In genomic region chr2:218981390-218982311, GRCh38 we compare ENCODE assay signal across 8 cellular contexts. TPM values are rescaled to one million over a fixed set of nuclear protein-coding genes. Genes with fewer than 3 reads are reported as not detected.
DNase-seq lines count a peak whose midpoint lies in the region; ATAC-seq and TF ChIP-seq lines count a peak whose summit lies in the region.

No MANE protein-coding gene starts in this region.

- TF ChIP-seq CTCF in thoracic aorta (IDR thresholded peaks at IDR 0.05), result no peak

- H3K27me3 ChIP-seq in ACC112 (ENCODE audit: insufficient read depth, low read length) (peaks cover 82% of the 10 kb centered on the region), HUES6 (ENCODE audit: control insufficient read depth, insufficient read depth, low read length) (peaks cover 97% of the 10 kb centered on the region), thoracic aorta (replicated peaks; ENCODE audit: insufficient read depth) (peaks cover 20% of the 10 kb centered on the region), MG63 (peaks cover 45% of the 10 kb centered on the region)

- ATAC-seq in activated naive CD4-positive, alpha-beta T cell treated with anti-CD3 and anti-CD28 coated beads, Interleukin-2, amount 50 U/mL, for 72 hours, result peak; percentile 16 to 37
- ATAC-seq in left lobe of liver (peak; percentile 63), thoracic aorta (ENCODE audit: insufficient number of reproducible peaks, low FRiP score, low read depth) (no peak), GM21619 (IDR thresholded peaks at IDR 0.05; ENCODE audit: unreplicated experiment) (no peak)

- no peaks in the 10 kb centered on the region for H3K79me2 ChIP-seq in ACC112 (ENCODE audit: control insufficient read depth, insufficient read depth, low read length, unreplicated experiment)

- H3K27ac Mint-ChIP-seq in activated naive CD4-positive, alpha-beta T cell treated with anti-CD3 and anti-CD28 coated beads, Interleukin-2, amount 50 U/mL, for 72 hours, result no peak overlapping the region

- H3K4me1 ChIP-seq in ACC112 (ENCODE audit: control insufficient read depth, insufficient read depth, low read length, unreplicated experiment) (no peaks in the 10 kb centered on the region), HUES6 (ENCODE audit: control insufficient read depth, insufficient read depth, low read length) (peaks cover 29% of the 10 kb centered on the region), thoracic aorta (ENCODE audit: control insufficient read depth in 1 of 2, low read depth in 2 of 2) (peaks cover 20 to 37% of the 10 kb centered on the region in 2 donors)

- peaks cover 0 to 6% of the 10 kb centered on the region in 2 donors for H3K36me3 Mint-ChIP-seq in activated naive CD4-positive, alpha-beta T cell treated with anti-CD3 and anti-CD28 coated beads, Interleukin-2, amount 50 U/mL, for 72 hours

- H3K36me3 ChIP-seq in ACC112 (ENCODE audit: insufficient read depth, low read length), result no peaks in the 10 kb centered on the region
- no peaks in the 10 kb centered on the region for H3K36me3 ChIP-seq in HUES6 (ENCODE audit: control insufficient read depth, insufficient read depth, low read length)
- no peaks in the 10 kb centered on the region for H3K36me3 ChIP-seq in thoracic aorta
- H3K36me3 ChIP-seq in MG63, result no peaks in the 10 kb centered on the region

- H3K9me3 Mint-ChIP-seq in activated naive CD4-positive, alpha-beta T cell treated with anti-CD3 and anti-CD28 coated beads, Interleukin-2, amount 50 U/mL, for 72 hours, result no peaks in the 10 kb centered on the region

- H3K9ac ChIP-seq in HUES6 (ENCODE audit: low read length), result no peak overlapping the region

- H3K27ac ChIP-seq in ACC112 (ENCODE audit: low read depth, low read length) (no peak overlapping the region), HUES6 (ENCODE audit: low read depth, low read length) (no peak overlapping the region), thoracic aorta (peak overlapping the region in 1 of 2 donors; percentile 34)

- peak overlapping the region; percentile 56 for H3K4me3 ChIP-seq in ACC112 (ENCODE audit: low read depth, low read length)
- H3K4me3 ChIP-seq in HUES6 (ENCODE audit: low read depth, low read length), result peak overlapping the region; percentile 56
- peak overlapping the region; percentile 68 for H3K4me3 ChIP-seq in thoracic aorta
- H3K4me3 ChIP-seq in MG63, result no peak overlapping the region

- peak in 1 of 2 donors; percentile 47 for DNase-seq in activated naive CD4-positive, alpha-beta T cell treated with anti-CD3 and anti-CD28 coated beads, Interleukin-2, amount 50 U/mL, for 72 hours (ENCODE audit: low spot score in 2 of 2)
- DNase-seq in left lobe of liver (ENCODE audit: low spot score) (no peak), thoracic aorta (ENCODE audit: low spot score) (no peak), MG63 (no peak), foreskin melanocyte (no peak)

- no peaks in the 10 kb centered on the region for H3K9me3 ChIP-seq in HUES6 (ENCODE audit: control insufficient read depth, insufficient read depth, low read depth, low read length)
- H3K9me3 ChIP-seq in thoracic aorta, result no peaks in the 10 kb centered on the region
- H3K9me3 ChIP-seq in MG63, result no peaks in the 10 kb centered on the region

- H2AFZ ChIP-seq in ACC112 (ENCODE audit: low read length, unreplicated experiment), result peak overlapping the region; percentile 5

RNA-seq across cellular contexts. Expression of gene FEV, which starts 3.3 kb away (rescaled TPM):
- not detected for total RNA-seq in activated naive CD4-positive, alpha-beta T cell treated with anti-CD3 and anti-CD28 coated beads, Interleukin-2, amount 50 U/mL, for 72 hours
- total RNA-seq in left lobe of liver (not detected), thoracic aorta (not detected)
- total RNA-seq in MG63 (2014; rRNA removed; shearing (Covaris generic); ENCODE audit: low replicate concordance), result not detected in 2 replicates

RNA-seq across cellular contexts. Expression of gene CRYBA2, which starts 11.6 kb away (rescaled TPM):
- total RNA-seq in activated naive CD4-positive, alpha-beta T cell treated with anti-CD3 and anti-CD28 coated beads, Interleukin-2, amount 50 U/mL, for 72 hours, result not detected
- not detected for total RNA-seq in left lobe of liver
- not detected for total RNA-seq in thoracic aorta
- total RNA-seq in MG63 (2014; rRNA removed; shearing (Covaris generic); ENCODE audit: low replicate concordance), result not detected in 2 replicates

RNA-seq across cellular contexts. Expression of gene CDK5R2, which starts 22.2 kb away (rescaled TPM):
- not detected for total RNA-seq in activated naive CD4-positive, alpha-beta T cell treated with anti-CD3 and anti-CD28 coated beads, Interleukin-2, amount 50 U/mL, for 72 hours
- not detected for total RNA-seq in left lobe of liver
- not detected for total RNA-seq in thoracic aorta
- total RNA-seq in MG63 (2014; rRNA removed; shearing (Covaris generic); ENCODE audit: low replicate concordance), result not detected in 2 replicates

RNA-seq across cellular contexts. Expression of gene CFAP65, which starts 59.7 kb away (rescaled TPM):
- total RNA-seq in activated naive CD4-positive, alpha-beta T cell treated with anti-CD3 and anti-CD28 coated beads, Interleukin-2, amount 50 U/mL, for 72 hours, result not detected
- total RNA-seq in left lobe of liver (0.05 TPM), thoracic aorta (not detected)
- 0.03 TPM in 1 of 2 replicates, not detected in the other for total RNA-seq in MG63 (2014; rRNA removed; shearing (Covaris generic); ENCODE audit: low replicate concordance)

Comparison
In these comparisons a context has a peak if more than half of its experiments do, and no peak if none do; other contexts are left out.
1. ATAC-seq: peak in activated naive CD4-positive, alpha-beta T cell treated with anti-CD3 and anti-CD28 coated beads, Interleukin-2, amount 50 U/mL, for 72 hours (2 of 2) and left lobe of liver (single experiment); none in thoracic aorta (single experiment) and GM21619 (single experiment).